Comparison of ENCODE assay signal across 8 cellular contexts in the genomic region with DNA sequence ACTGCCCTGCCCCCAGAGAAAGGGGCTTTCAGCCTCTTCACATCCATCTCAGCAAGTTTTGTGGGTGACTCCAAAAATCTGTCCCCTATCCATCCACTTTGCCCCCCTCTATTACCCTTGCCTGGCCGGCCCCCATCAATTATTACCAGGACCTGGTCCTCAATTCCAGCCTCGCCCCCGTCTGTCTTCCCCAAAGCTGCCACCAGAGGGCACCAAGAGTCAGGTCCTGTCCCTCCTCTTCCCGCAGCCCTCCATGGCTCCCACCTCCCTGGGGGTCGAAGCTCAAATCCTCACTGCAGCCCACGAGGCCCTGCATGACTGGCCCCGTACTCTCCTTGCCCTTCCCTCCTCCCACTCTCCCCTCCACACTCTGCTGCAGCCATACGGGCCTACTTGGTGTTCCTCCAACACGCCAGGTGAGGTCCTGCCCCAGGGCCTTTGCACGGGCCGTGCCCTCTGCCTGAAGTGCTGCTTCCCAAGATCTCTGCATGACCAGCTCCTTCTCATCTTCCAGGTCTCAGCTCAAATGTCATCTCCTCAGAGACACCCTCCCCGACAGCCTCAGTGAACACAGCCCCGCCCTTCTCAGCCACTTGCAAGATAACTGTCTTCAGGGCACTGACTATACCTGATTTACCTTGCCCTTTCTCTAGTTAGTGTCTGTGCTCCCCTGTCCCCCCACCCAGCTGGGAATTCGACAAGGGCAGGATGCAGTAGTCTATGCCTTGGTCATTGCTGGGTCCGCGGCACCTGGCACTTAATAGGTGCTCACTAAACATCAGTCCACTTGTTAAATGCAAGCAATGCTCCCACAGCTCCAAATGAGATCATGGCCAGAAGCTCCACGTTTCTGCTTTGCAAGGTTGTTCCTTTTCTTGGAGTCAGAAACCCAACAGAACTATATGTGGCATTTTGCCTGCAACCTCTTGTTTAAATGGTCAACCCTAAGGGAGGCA. TPM values are rescaled to one million over a fixed set of nuclear protein-coding genes. Genes with fewer than 3 reads are reported as not detected.
DNase-seq lines count a peak whose midpoint lies in the region; ATAC-seq, FAIRE-seq and TF ChIP-seq lines count a peak whose summit lies in the region.

No MANE protein-coding gene starts in this region.

- TF ChIP-seq CTCF in GM13976 (IDR thresholded peaks at IDR 0.05; ENCODE audit: borderline replicate concordance, control extremely low read depth, extremely low read depth, insufficient read depth, missing control alignments) (peak; percentile 44), astrocyte (IDR thresholded peaks at IDR 0.05; ENCODE audit: insufficient read depth, low read depth, low read length) (peak; percentile 48)

- no peaks in the 10 kb centered on the region for H3K79me2 ChIP-seq in astrocyte (ENCODE audit: insufficient read depth, low read length)

- H3K27ac Mint-ChIP-seq in astrocyte (ENCODE audit: unreplicated experiment): peak overlapping the region; percentile 92

- H3K4me3 ChIP-seq in astrocyte (ENCODE audit: insufficient read depth, low read depth, low read length): no peak overlapping the region

- H3K27me3 Mint-ChIP-seq in astrocyte (ENCODE audit: low read depth, unreplicated experiment): peaks cover 7% of the 10 kb centered on the region

- H3K4me1 Mint-ChIP-seq in astrocyte (ENCODE audit: low read depth, unreplicated experiment): peaks cover 6% of the 10 kb centered on the region

- H3K36me3 Mint-ChIP-seq in astrocyte (ENCODE audit: low read depth, unreplicated experiment): peaks cover 2% of the 10 kb centered on the region

- no peaks in the 10 kb centered on the region for H3K36me3 ChIP-seq in astrocyte (ENCODE audit: insufficient read depth, low read length)

- H3K4me3 Mint-ChIP-seq in astrocyte (ENCODE audit: unreplicated experiment): peak overlapping the region; percentile 67

- H3K9ac ChIP-seq in astrocyte (ENCODE audit: low read length): peak overlapping the region; percentile 62

- H4K20me1 ChIP-seq in astrocyte (ENCODE audit: insufficient read depth, low read length): no peaks in the 10 kb centered on the region

- DNase-seq in 8988T: peak; percentile 70
- DNase-seq in GM13976 (ENCODE audit: low spot score): peak; percentile 85
- peak; percentile 54 for DNase-seq in T follicular helper cell (ENCODE audit: low read depth)
- DNase-seq in astrocyte (ENCODE audit: low read depth): peak; percentile 17
- peak; percentile 71 for DNase-seq in iPS-NIHi11 (ENCODE audit: low spot score)
- peak; percentile 83 for DNase-seq in stimulated activated CD4-positive, alpha-beta T cell treated with anti-CD3 and anti-CD28 coated beads, Interleukin-15, amount 100 ng/mL, for 24 hours

- ATAC-seq in GM19328 (IDR thresholded peaks at IDR 0.05; ENCODE audit: unreplicated experiment): no peak
- no peak for ATAC-seq in HG03135 (IDR thresholded peaks at IDR 0.05; ENCODE audit: unreplicated experiment)

- H3K27me3 ChIP-seq in astrocyte (ENCODE audit: insufficient read depth, low read length): peaks cover 20% of the 10 kb centered on the region

- H3K9me3 ChIP-seq in astrocyte (ENCODE audit: insufficient read depth, low read depth, low read length): no peaks in the 10 kb centered on the region

- H3K9me3 Mint-ChIP-seq in astrocyte (ENCODE audit: unreplicated experiment): no peaks in the 10 kb centered on the region

- H3K27ac ChIP-seq in astrocyte (ENCODE audit: low read depth, low read length): peak overlapping the region; percentile 69

- in situ Hi-C loops in GM13976 (cut with MboI; ENCODE audit: low sequenced_read_pairs, unreplicated experiment): loop anchor here (10.0 kb wide), 1 partner anchor 59 kb away; a partner anchor contains a TSS

- H3K4me2 ChIP-seq in astrocyte (ENCODE audit: low read length): peak overlapping the region; percentile 73

- FAIRE-seq in astrocyte (lab: Jason Lieb, UNC): no peak

- peaks cover 12% of the 10 kb centered on the region for H3K4me1 ChIP-seq in astrocyte (ENCODE audit: insufficient read depth, low read length)

- H2AFZ ChIP-seq in astrocyte (ENCODE audit: low read depth, low read length): no peak overlapping the region

RNA-seq across cellular contexts. Expression of a gene that starts 16.8 kb away (rescaled TPM):
- total RNA-seq in astrocyte: 14.3 and 17.5 TPM in 2 replicates

RNA-seq across cellular contexts. Expression of a gene that starts 36.4 kb away (rescaled TPM):
- total RNA-seq in astrocyte: 0.14 and 0.19 TPM in 2 replicates

RNA-seq across cellular contexts. Expression of a gene that starts 41.2 kb away (rescaled TPM):
- not detected in 2 replicates for total RNA-seq in astrocyte

RNA-seq across cellular contexts. Expression of a gene that starts 58.0 kb away (rescaled TPM):
- 0.05 TPM in 1 of 2 replicates, not detected in the other for total RNA-seq in astrocyte

Comparison
In these comparisons a context has a peak if more than half of its experiments do, and no peak if none do; other contexts are left out.
1. DNase-seq: peak in every context shown above with its lines; median percentile 85 in GM13976; 83 in stimulated activated CD4-positive, alpha-beta T cell treated with anti-CD3 and anti-CD28 coated beads, Interleukin-15, amount 100 ng/mL, for 24 hours; 71 in iPS-NIHi11; 70 in 8988T; 54 in T follicular helper cell; 17 in astrocyte.